Comparison of ENCODE assay signal across 10 cellular contexts in genomic region chr6:106972500-106972899, GRCh38. TPM values are rescaled to one million over a fixed set of nuclear protein-coding genes. Genes with fewer than 3 reads are reported as not detected.
DNase-seq lines count a peak whose midpoint lies in the region; ATAC-seq and TF ChIP-seq lines count a peak whose summit lies in the region.
"Had no signal": no experiment of that assay in that cellular context is flagged by ENCODE, and none has a peak within 500 bp of the region (broad histone marks: within the 10 kb centered on the region; RNA-seq: fewer than 3 reads in every experiment).

No MANE protein-coding gene starts in this region.

- no peaks in the 10 kb centered on the region for H3K9me3 ChIP-seq in H9 (ENCODE audit: control insufficient read depth, low read depth, low read length)
- H3K9me3 ChIP-seq in ectodermal cell (ENCODE audit: control insufficient read depth, low read length), result no peaks in the 10 kb centered on the region
- H3K9me3 ChIP-seq in neural progenitor cell (ENCODE audit: low read depth), result no peaks in the 10 kb centered on the region
- H3K9me3 ChIP-seq in right cardiac atrium (ENCODE audit: control insufficient read depth, low read length), result no peaks in the 10 kb centered on the region

- H3K4ac ChIP-seq in H9 (ENCODE audit: low read depth, low read length), result no peak overlapping the region

- no peak for DNase-seq in H9
- DNase-seq in NCI-H2107 (lab: John Stamatoyannopoulos, UW), result peak; percentile 60
- peak; percentile 83 for DNase-seq in neural progenitor cell (ENCODE audit: low spot score)
- no peak for DNase-seq in cerebellar cortex (ENCODE audit: low spot score)
- no peak for DNase-seq in HFFc6
- no peak for DNase-seq in right cardiac atrium
- DNase-seq: amniotic stem cell, HCEC 1CT had no signal

- H3K27me3 Mint-ChIP-seq in H9 (ENCODE audit: low read depth) (no peaks in the 10 kb centered on the region; the same call in 1 of the 2 replicates), neural progenitor cell (ENCODE audit: insufficient read depth, low read depth) (peaks cover 3% of the 10 kb centered on the region), HFFc6 (ENCODE audit: insufficient read depth) (peaks cover 43% of the 10 kb centered on the region)

- peak overlapping the region; percentile 66 for H3K4me2 ChIP-seq in H9 (ENCODE audit: insufficient read depth, insufficient read length, low read length)
- H3K4me2 ChIP-seq in neural progenitor cell, result peak overlapping the region; percentile 81

- no peak overlapping the region for H2BK5ac ChIP-seq in H9 (ENCODE audit: insufficient read length, low read length)

- H3F3A ChIP-seq in neural progenitor cell (ENCODE audit: low read depth), result peaks cover 53% of the 10 kb centered on the region

- intact Hi-C loops in right cardiac atrium (cut with DNase I), result loop anchor here in 3 of 4 donors (10.0 kb wide), 2 partner anchors 528 to 638 kb away; no protein-coding TSS in a partner anchor

- no peak overlapping the region for H3K56ac ChIP-seq in H9 (ENCODE audit: insufficient read length, low read depth, low read length)

- H3K9ac ChIP-seq in H9 (ENCODE audit: extremely low read depth, insufficient read length, low read length), result peak overlapping the region; percentile 98
- no peak overlapping the region for H3K9ac ChIP-seq in neural progenitor cell

- TF ChIP-seq CTCF in H9 (conservative IDR thresholded peaks at IDR 0.05) (no peak), neural progenitor cell (IDR thresholded peaks at IDR 0.05) (no peak), HFFc6 (IDR thresholded peaks at IDR 0.05) (no peak)

- H3K27ac ChIP-seq in H9 (ENCODE audit: insufficient read length, low read depth, low read length) (peak overlapping the region; percentile 2), ectodermal cell (ENCODE audit: insufficient read depth, low read depth, low read length, poor library complexity, severe bottlenecking) (peak overlapping the region; percentile 92), neural progenitor cell (no peak overlapping the region), right cardiac atrium (ENCODE audit: low read length) (no peak overlapping the region)

- H2AFZ ChIP-seq in H9 (ENCODE audit: low read length) (no peak overlapping the region), neural progenitor cell (replicated peaks) (no peak overlapping the region)

- H3K9me3 Mint-ChIP-seq in H9 (peaks cover 5 to 13% of the 10 kb centered on the region in 2 experiments; a peak in 4 of 5 replicates), neural progenitor cell (peaks cover 5% of the 10 kb centered on the region), HFFc6 (no peaks in the 10 kb centered on the region)

- H3K23ac ChIP-seq in H9 (ENCODE audit: insufficient read length, low read depth, low read length), result no peak overlapping the region

- ATAC-seq in right cardiac atrium (no peak), GM19035 (IDR thresholded peaks at IDR 0.05; ENCODE audit: unreplicated experiment) (no peak)

- no peak overlapping the region for H2BK15ac ChIP-seq in H9 (ENCODE audit: low read depth, low read length)

- H3K18ac ChIP-seq in H9 (ENCODE audit: insufficient read length, low read depth, low read length), result no peak overlapping the region

- H3K23me2 ChIP-seq in H9 (ENCODE audit: insufficient read length, low read depth, low read length, poor library complexity, severe bottlenecking), result no peaks in the 10 kb centered on the region

- H3T11ph ChIP-seq in H9 (ENCODE audit: low read length), result no peak overlapping the region

- H4K5ac ChIP-seq in H9 (ENCODE audit: insufficient read length, low read depth, low read length), result no peak overlapping the region

- H2BK20ac ChIP-seq in H9 (ENCODE audit: low read depth, low read length, poor library complexity, severe bottlenecking), result no peak overlapping the region

- no peaks in the 10 kb centered on the region for H3K36me3 ChIP-seq in ectodermal cell (ENCODE audit: control insufficient read depth, insufficient read depth, low read length)
- peaks cover 7% of the 10 kb centered on the region for H3K36me3 ChIP-seq in neural progenitor cell

- no CpG with 5 or more reads among the region's 10 CpGs for WGBS in H9 (ENCODE audit: extremely low coverage, insufficient read length, low lambda C conversion rate)
- WGBS in ectodermal cell, 2 experiments, result 1% methylated on average over 10 of the region's 10 CpGs
- 9% methylated on average over 10 of the region's 10 CpGs for WGBS in right cardiac atrium

- H3K4me1 Mint-ChIP-seq in H9, result peaks cover 15 to 30% of the 10 kb centered on the region in 2 experiments
- H3K4me1 Mint-ChIP-seq in neural progenitor cell, result peaks cover 17% of the 10 kb centered on the region
- H3K4me1 Mint-ChIP-seq in HFFc6 (ENCODE audit: low read depth), result no peaks in the 10 kb centered on the region

- H3K4me1 ChIP-seq in H9 (ENCODE audit: insufficient read depth, low read length), result no peaks in the 10 kb centered on the region
- no peaks in the 10 kb centered on the region for H3K4me1 ChIP-seq in ectodermal cell (ENCODE audit: control insufficient read depth, insufficient read depth, low read length)
- H3K4me1 ChIP-seq in neural progenitor cell, result peaks cover 13% of the 10 kb centered on the region
- peaks cover 4% of the 10 kb centered on the region for H3K4me1 ChIP-seq in right cardiac atrium (ENCODE audit: control insufficient read depth, insufficient read depth, low read length)

- H4K20me1 ChIP-seq in H9 (ENCODE audit: control insufficient read depth, insufficient read depth, insufficient read length) (no peaks in the 10 kb centered on the region), neural progenitor cell (ENCODE audit: low read depth) (peaks cover 52% of the 10 kb centered on the region)

- H3K4me3 Mint-ChIP-seq in H9 (peak overlapping the region; percentile 96 to 99), neural progenitor cell (peak overlapping the region; percentile 96), HFFc6 (no peak overlapping the region)

- H3K14ac ChIP-seq in H9 (ENCODE audit: insufficient read depth, low read length), result no peak overlapping the region; the same call in 1 of the 2 replicates

- peaks cover 31% of the 10 kb centered on the region; the same call in 1 of the 2 replicates for H3K79me2 ChIP-seq in H9 (ENCODE audit: insufficient read depth, low read length)
- H3K79me2 ChIP-seq in neural progenitor cell (ENCODE audit: low read depth), result peaks cover 55% of the 10 kb centered on the region

- peak overlapping the region; percentile 86 to 98 (median 97) for H3K27ac Mint-ChIP-seq in H9
- peak overlapping the region; percentile 3 for H3K27ac Mint-ChIP-seq in neural progenitor cell
- no peak overlapping the region for H3K27ac Mint-ChIP-seq in HFFc6

- no peaks in the 10 kb centered on the region for H3K79me1 ChIP-seq in H9 (ENCODE audit: insufficient read depth, low read depth, low read length, poor library complexity, severe bottlenecking)

- H3K27me3 ChIP-seq in H9 (ENCODE audit: insufficient read depth, low read length), result no peaks in the 10 kb centered on the region
- no peaks in the 10 kb centered on the region for H3K27me3 ChIP-seq in ectodermal cell (ENCODE audit: control insufficient read depth, insufficient read depth, low read length, poor library complexity, severe bottlenecking)
- H3K27me3 ChIP-seq in neural progenitor cell, result no peaks in the 10 kb centered on the region
- peaks cover 2% of the 10 kb centered on the region for H3K27me3 ChIP-seq in right cardiac atrium (ENCODE audit: control insufficient read depth, insufficient read depth)

- no peak overlapping the region for H4K8ac ChIP-seq in H9 (replicated peaks; ENCODE audit: insufficient read length, low read depth, low read length)

- H3K4me3 ChIP-seq in ectodermal cell (ENCODE audit: insufficient read depth, low read depth, low read length), result peak overlapping the region; percentile 98
- H3K4me3 ChIP-seq in neural progenitor cell, result peak overlapping the region; percentile 96
- no peak overlapping the region for H3K4me3 ChIP-seq in right cardiac atrium (ENCODE audit: low read length)

- H2BK120ac ChIP-seq in H9 (ENCODE audit: low read depth, low read length, poor library complexity, severe bottlenecking), result no peak overlapping the region

- no peak overlapping the region for H2BK12ac ChIP-seq in H9 (ENCODE audit: insufficient read length, low read depth, low read length)

- no peak overlapping the region for H2AK5ac ChIP-seq in H9 (ENCODE audit: insufficient read length, low read length)

- H4K91ac ChIP-seq in H9 (ENCODE audit: insufficient read length, low read depth, low read length), result no peak overlapping the region

- H3K36me3 Mint-ChIP-seq in H9 (ENCODE audit: insufficient read depth in 1 of 3, low read depth in 3 of 3), result peaks cover 39 to 55% (median 48%) of the 10 kb centered on the region in 3 experiments
- H3K36me3 Mint-ChIP-seq in neural progenitor cell, result peaks cover 28% of the 10 kb centered on the region
- no peaks in the 10 kb centered on the region for H3K36me3 Mint-ChIP-seq in HFFc6 (ENCODE audit: low read depth)

RNA-seq across cellular contexts. Expression of gene CD24, which starts 2.0 kb away (rescaled TPM):
- total RNA-seq in H9 (2021), result 1,507 and 1,551 TPM in 2 replicates
- 642 TPM for polyA plus RNA-seq in ectodermal cell (2013, experiment 1 of 4)
- 622 TPM for polyA plus RNA-seq in ectodermal cell (2013, experiment 2 of 4)
- polyA plus RNA-seq in ectodermal cell (2013, experiment 3 of 4), result 602 TPM
- polyA plus RNA-seq in ectodermal cell (2013, experiment 4 of 4), result 640 TPM
- 330 and 448 TPM in 2 replicates for total RNA-seq in neural progenitor cell (ENCODE audit: low replicate concordance)
- under 1 TPM in 2 of 6 experiments, not detected in 4; 0.11 to 0.19 TPM for total RNA-seq in HFFc6 (2021; fragmentation: NEBNext Ultra II Directional; extraction: Animal tissue kit (Norgen Biotek cat#: 25700))
- total RNA-seq in right cardiac atrium, result 1 to 10 TPM in 2 of 4 donors, under 1 TPM in 1, not detected in 1; 0.60 to 2.2 (median 1.1) TPM
- polyA plus RNA-seq in right cardiac atrium, result 1.2 TPM

RNA-seq across cellular contexts. Expression of gene MTRES1, which starts 55.5 kb away (rescaled TPM):
- total RNA-seq in H9 (2021) (12.4 and 14.8 TPM in 2 replicates), neural progenitor cell (ENCODE audit: low replicate concordance) (13.2 and 20.8 TPM in 2 replicates), right cardiac atrium (10 to 100 TPM; 26.2 to 34.3 (median 29.3) TPM)
- polyA plus RNA-seq in ectodermal cell (2013, experiment 1 of 4), result 24.3 TPM
- polyA plus RNA-seq in ectodermal cell (2013, experiment 2 of 4), result 18.1 TPM
- 18.2 TPM for polyA plus RNA-seq in ectodermal cell (2013, experiment 3 of 4)
- 20.2 TPM for polyA plus RNA-seq in ectodermal cell (2013, experiment 4 of 4)
- 10 to 100 TPM; 17.0 to 22.7 (median 18.2) TPM for total RNA-seq in HFFc6 (2021; fragmentation: NEBNext Ultra II Directional; extraction: Animal tissue kit (Norgen Biotek cat#: 25700))
- polyA plus RNA-seq in right cardiac atrium, result 60.2 TPM

Comparison
In these comparisons a context has a peak if more than half of its experiments do, and no peak if none do; other contexts are left out.
1. DNase-seq: peak in NCI-H2107 (single experiment) and neural progenitor cell (single experiment); none in H9 (single experiment), cerebellar cortex (single experiment), HFFc6 (single experiment) and right cardiac atrium (0 of 3).
2. H3K27ac ChIP-seq: peak in H9 (single experiment) and ectodermal cell (single experiment); none in neural progenitor cell (single experiment) and right cardiac atrium (single experiment).
3. RNA of gene CD24, which starts 2.0 kb away (total RNA-seq): 1,507 to 1,551 TPM in H9 and 330 to 448 TPM in neural progenitor cell; 0.60 to 2.2 TPM in right cardiac atrium and 0.11 to 0.19 TPM in HFFc6; every median in the first group is over 100 times any median in the second.